In genomic region chr6:131744432-131744831, GRCh38 we compare ENCODE assay signal across 1 cellular context.
TF ChIP-seq lines count a peak whose summit lies in the region.

No MANE protein-coding gene starts in this region.

TF ChIP-seq in WTC11, 78 proteins besides CTCF, POLR2A, EP300 and RAD21 (continued from another document):
- TF ChIP-seq E2F1 (CRISPR knock-in tag; IDR thresholded peaks at IDR 0.05): no peak
- no peak for TF ChIP-seq ZNF416 (CRISPR knock-in tag; IDR thresholded peaks at IDR 0.05)
- no peak for TF ChIP-seq ARID4B (CRISPR knock-in tag; IDR thresholded peaks at IDR 0.05; ENCODE audit: borderline replicate concordance)
- no peak for TF ChIP-seq ETV6 (CRISPR knock-in tag; IDR thresholded peaks at IDR 0.05)
- TF ChIP-seq FOXP4 (CRISPR knock-in tag; IDR thresholded peaks at IDR 0.05): no peak
- TF ChIP-seq ZNF263 (CRISPR knock-in tag; IDR thresholded peaks at IDR 0.05; ENCODE audit: low read depth): no peak
